Comparison of ENCODE assay signal across 8 cellular contexts in the genomic region with DNA sequence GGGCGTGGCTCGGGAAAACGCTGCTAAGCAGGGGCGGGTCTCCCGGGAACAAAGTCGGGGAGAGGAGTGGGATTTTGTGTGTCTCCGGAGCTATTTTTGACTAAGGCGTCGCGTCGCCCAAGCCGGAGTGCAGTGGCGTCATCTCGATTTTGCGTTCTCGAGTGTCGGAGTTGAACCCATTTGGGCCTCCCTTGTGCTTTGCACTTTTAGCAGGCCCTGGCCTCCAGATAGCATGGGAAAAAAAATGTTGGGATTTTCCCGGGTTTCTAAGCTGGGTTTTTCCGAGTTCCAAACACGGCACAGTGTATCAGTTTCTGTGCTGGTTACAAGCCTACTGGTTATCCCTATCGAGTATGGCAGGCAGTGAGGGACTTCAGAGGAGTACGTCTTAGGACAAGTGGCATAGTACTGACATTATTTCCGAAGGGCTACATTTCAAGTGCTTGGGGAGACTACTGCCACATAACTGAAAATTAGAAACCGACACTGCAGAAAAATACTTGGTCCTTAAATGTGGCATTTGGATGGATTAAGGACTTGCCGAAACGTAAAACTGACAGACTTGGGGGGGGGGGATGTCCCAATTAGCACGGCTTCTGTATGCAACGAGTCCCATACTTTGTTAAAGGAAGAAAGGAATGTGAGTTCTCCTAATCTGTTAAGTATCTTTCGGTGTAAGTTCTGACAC.
DNase-seq lines count a peak whose midpoint lies in the region; ATAC-seq, FAIRE-seq and TF ChIP-seq lines count a peak whose summit lies in the region.

No MANE protein-coding gene starts in this region.

- peaks cover 7% of the 10 kb centered on the region; the same call in 1 of the 2 replicates for H3K79me2 ChIP-seq in MM.1S (ENCODE audit: low read length)
- H3K79me2 ChIP-seq in GM12878 (ENCODE audit: control insufficient read depth, insufficient read depth, low read length) = peaks cover 26% of the 10 kb centered on the region

- peaks cover 17% of the 10 kb centered on the region for H3K27me3 Mint-ChIP-seq in T-helper 1 cell treated with Interleukin-12 subunit alpha and Interleukin-12 subunit beta and Interleukin-4 antibody, amounts not matched to agents 30 μg/mL and 1 μg/mL, for 36 hours (ENCODE audit: low read depth)
- H3K27me3 Mint-ChIP-seq in immature natural killer cell (ENCODE audit: low read depth in 3 of 3) = peaks cover 28 to 41% (median 31%) of the 10 kb centered on the region in 3 donors

- CTCF ChIA-PET in GM12878 (lab: Yijun Ruan, JAX) = interaction anchor here (1.7 to 1.9 kb wide), 2 partner anchors 19 to 33 kb away, joined by 7 to 8 read pairs; a partner anchor contains a TSS

- peaks cover 37% of the 10 kb centered on the region for H3K4me1 Mint-ChIP-seq in T-helper 1 cell treated with Interleukin-12 subunit alpha and Interleukin-12 subunit beta and Interleukin-4 antibody, amounts not matched to agents 30 μg/mL and 1 μg/mL, for 36 hours (ENCODE audit: low read depth)
- peaks cover 40 to 53% of the 10 kb centered on the region in 2 donors for H3K4me1 Mint-ChIP-seq in immature natural killer cell

- TF ChIP-seq POLR2A in GM12878 (IDR thresholded peaks at IDR 0.05; ENCODE audit: low read depth, low read length) = peak; percentile 79

- H3K4me1 ChIP-seq in HAP-1 (peaks cover 4% of the 10 kb centered on the region; the same call in 1 of the 2 replicates), MM.1S (ENCODE audit: low read length) (peaks cover 7% of the 10 kb centered on the region), GM12878 (ENCODE audit: control insufficient read depth, insufficient read depth, low read length) (peaks cover 11% of the 10 kb centered on the region), small intestine (ENCODE audit: control insufficient read depth in 2 of 2, insufficient read depth in 1 of 2, low read depth in 1 of 2, low read length in 1 of 2) (peaks cover 0 to 2% of the 10 kb centered on the region in 2 donors)

- no peaks in the 10 kb centered on the region for H3K9me2 ChIP-seq in MM.1S (replicated peaks; ENCODE audit: insufficient read depth, low read length)

- H3K4me2 ChIP-seq in MM.1S (ENCODE audit: low read depth, low read length) (peak overlapping the region; percentile 68), GM12878 (ENCODE audit: control insufficient read depth, insufficient read depth) (peak overlapping the region; percentile 79)

- no peaks in the 10 kb centered on the region for H3K27me3 ChIP-seq in GM06990 (replicated peaks; ENCODE audit: control insufficient read depth, insufficient read depth, low read length)
- no peaks in the 10 kb centered on the region for H3K27me3 ChIP-seq in HAP-1 (ENCODE audit: low read depth)
- no peaks in the 10 kb centered on the region for H3K27me3 ChIP-seq in MM.1S (replicated peaks; ENCODE audit: insufficient read depth, low read length)
- no peaks in the 10 kb centered on the region for H3K27me3 ChIP-seq in GM12878 (replicated peaks in 1 of 2; ENCODE audit: control insufficient read depth in 2 of 2, insufficient read depth in 2 of 2, low read length in 1 of 2)
- H3K27me3 ChIP-seq in small intestine (ENCODE audit: control insufficient read depth in 2 of 2, insufficient read depth in 2 of 2, low read length in 2 of 2) = no peaks in the 10 kb centered on the region

- WGBS in GM12878 (ENCODE audit: insufficient coverage, insufficient replicate concordance, low lambda C conversion rate, missing lambda C conversion rate) = 1% methylated on average over 29 of the region's 29 CpGs
- WGBS in small intestine, 3 donors = 0 to 1% (median 0%) methylated on average over 29 of the region's 29 CpGs

- no peak for TF ChIP-seq RAD21 in GM12878 (IDR thresholded peaks at IDR 0.05; ENCODE audit: insufficient read depth, low read depth, low read length)

- no peak overlapping the region for H2AFZ ChIP-seq in MM.1S (ENCODE audit: low read length)
- H2AFZ ChIP-seq in GM12878 (ENCODE audit: control insufficient read depth, low read depth, low read length) = no peak overlapping the region

- H3K9ac ChIP-seq in MM.1S (ENCODE audit: low read length) (peak overlapping the region; percentile 96), GM12878 (ENCODE audit: control insufficient read depth, insufficient read depth, low read length) (peak overlapping the region; percentile 94)

- H4K20me1 ChIP-seq in MM.1S (ENCODE audit: insufficient read depth, low read length) (no peaks in the 10 kb centered on the region), GM12878 (ENCODE audit: control insufficient read depth, insufficient read depth) (no peaks in the 10 kb centered on the region; the same call in 1 of the 2 replicates)

- H3F3A ChIP-seq in MM.1S (ENCODE audit: insufficient read depth, low read length) = peaks cover 39% of the 10 kb centered on the region

- DNase-seq in GM06990 (ENCODE audit: extremely low read depth, insufficient read length) (peak; percentile 85), HAP-1 (ENCODE audit: low spot score in 2 of 2) (peak; percentile 71 to 89), MM.1S (no peak), GM12878 (ENCODE audit: low read depth, low spot score) (no peak), immature natural killer cell (peak; percentile 60 to 65 (median 65)), small intestine (peak; percentile 66), ureter (ENCODE audit: low spot score) (no peak)

- H3K4me3 Mint-ChIP-seq in T-helper 1 cell treated with Interleukin-12 subunit alpha and Interleukin-12 subunit beta and Interleukin-4 antibody, amounts not matched to agents 30 μg/mL and 1 μg/mL, for 36 hours = peak overlapping the region; percentile 89
- peak overlapping the region; percentile 94 to 100 (median 97) for H3K4me3 Mint-ChIP-seq in immature natural killer cell

- SMC1A ChIA-PET in GM12878 (lab: Charles Lee; ENCODE audit: uncharacterized antibody, unreplicated experiment) = interaction anchor here (0.9 to 5.7 kb wide), 8 partner anchors 12 to 91 kb away, joined by 3 to 50 read pairs (median 8); a partner anchor contains a TSS

- peak; percentile 52 for ATAC-seq in GM12878

- POLR2A ChIA-PET in GM12878 (lab: Charles Lee) = interaction anchor here (0.6 to 6.5 kb wide), 14 partner anchors 12 to 136 kb away, joined by 3 to 119 read pairs (median 8); a partner anchor contains a TSS

- H3K9me3 ChIP-seq in HAP-1 (no peaks in the 10 kb centered on the region), MM.1S (replicated peaks; ENCODE audit: insufficient read depth, low read length) (no peaks in the 10 kb centered on the region), GM12878 (replicated peaks; ENCODE audit: control insufficient read depth, insufficient read depth, low read length) (no peaks in the 10 kb centered on the region), small intestine (ENCODE audit: control insufficient read depth, low read depth) (no peaks in the 10 kb centered on the region)

- in situ Hi-C loops in HAP-1 (cut with MboI; ENCODE audit: low sequenced_read_pairs) (no loop called here), GM12878 (cut with MboI) (no loop called here)

- no peaks in the 10 kb centered on the region for H3K9me3 Mint-ChIP-seq in T-helper 1 cell treated with Interleukin-12 subunit alpha and Interleukin-12 subunit beta and Interleukin-4 antibody, amounts not matched to agents 30 μg/mL and 1 μg/mL, for 36 hours
- H3K9me3 Mint-ChIP-seq in immature natural killer cell = no peaks in the 10 kb centered on the region

- TF ChIP-seq CTCF in GM06990 (IDR thresholded peaks at IDR 0.05; ENCODE audit: insufficient read depth, low read length, poor library complexity, severe bottlenecking) (no peak), MM.1S (IDR thresholded peaks at IDR 0.05; ENCODE audit: low read length) (no peak), GM12878 (IDR thresholded peaks at IDR 0.05 in 2 of 3, conservative IDR thresholded peaks at IDR 0.05 in 1 of 3; ENCODE audit: control insufficient read depth in 2 of 3, extremely low read depth in 1 of 3, insufficient read depth in 1 of 3, low read depth in 3 of 3, low read length in 3 of 3) (no peak)

- intact Hi-C loops in GM12878 (cut with micrococcal nuclease; ENCODE audit: unreplicated experiment) = loop anchor here (5.0 kb wide), 1 partner anchor 125 kb away; a partner anchor contains a TSS

- RAD21 ChIA-PET in GM12878 (lab: Charles Lee; ENCODE audit: unreplicated experiment) = interaction anchor here (0.9 to 8.1 kb wide), 5 partner anchors 16 to 124 kb away, joined by 3 to 96 read pairs (median 4); a partner anchor contains a TSS

- peak overlapping the region; percentile 98 for H3K27ac Mint-ChIP-seq in T-helper 1 cell treated with Interleukin-12 subunit alpha and Interleukin-12 subunit beta and Interleukin-4 antibody, amounts not matched to agents 30 μg/mL and 1 μg/mL, for 36 hours
- peak overlapping the region; percentile 92 to 100 (median 96) for H3K27ac Mint-ChIP-seq in immature natural killer cell

- TSS peak; percentile 100 for BruUV-seq in GM12878 (replicated peaks; lab: Mats Ljungman, UMichigan)

- H3K27ac ChIP-seq in MM.1S (ENCODE audit: low read length) = peak overlapping the region; percentile 97
- peak overlapping the region; percentile 94 for H3K27ac ChIP-seq in GM12878 (ENCODE audit: control insufficient read depth, insufficient read depth)
- peak overlapping the region; percentile 94 to 96 for H3K27ac ChIP-seq in small intestine (ENCODE audit: low read depth in 1 of 2, low read length in 1 of 2)

- peaks cover 9% of the 10 kb centered on the region for H3K36me3 Mint-ChIP-seq in T-helper 1 cell treated with Interleukin-12 subunit alpha and Interleukin-12 subunit beta and Interleukin-4 antibody, amounts not matched to agents 30 μg/mL and 1 μg/mL, for 36 hours (ENCODE audit: low read depth)
- H3K36me3 Mint-ChIP-seq in immature natural killer cell = no peaks in the 10 kb centered on the region

- peak overlapping the region; percentile 75 for H3K4me3 ChIP-seq in GM06990 (replicated peaks; ENCODE audit: low read depth, low read length)
- H3K4me3 ChIP-seq in HAP-1 = peak overlapping the region; percentile 79
- H3K4me3 ChIP-seq in MM.1S (ENCODE audit: low read length) = peak overlapping the region; percentile 66
- peak overlapping the region; percentile 88 for H3K4me3 ChIP-seq in GM12878
- peak overlapping the region; percentile 67 to 92 for H3K4me3 ChIP-seq in small intestine (ENCODE audit: low read depth in 1 of 2, low read length in 2 of 2)

- H3K36me3 ChIP-seq in GM06990 (ENCODE audit: control insufficient read depth, insufficient read depth, low read length) (no peaks in the 10 kb centered on the region), HAP-1 (replicated peaks) (peaks cover 3% of the 10 kb centered on the region), MM.1S (replicated peaks; ENCODE audit: insufficient read depth, low read length) (no peaks in the 10 kb centered on the region), GM12878 (ENCODE audit: control insufficient read depth in 2 of 2, insufficient read depth in 2 of 2, low read length in 1 of 2) (no peaks in the 10 kb centered on the region), small intestine (ENCODE audit: control insufficient read depth in 2 of 2, insufficient read depth in 2 of 2, low read length in 2 of 2) (no peaks in the 10 kb centered on the region)

- TF ChIP-seq EP300 in GM12878 (IDR thresholded peaks at IDR 0.05; ENCODE audit: borderline replicate concordance in 1 of 2, control insufficient read depth in 1 of 2, low read depth in 2 of 2, low read length in 2 of 2) = no peak

- FAIRE-seq in GM12878 (lab: Jason Lieb, UNC) (no peak), small intestine (lab: Jason Lieb, UNC) (no peak)

Comparison
In these comparisons a context has a peak if more than half of its experiments do, and no peak if none do; other contexts are left out.
1. DNase-seq: peak in GM06990 (single experiment), HAP-1 (2 of 2), immature natural killer cell (3 of 3) and small intestine (single experiment); none in MM.1S (single experiment), GM12878 (single experiment) and ureter (single experiment).
2. Peak in every context shown above with its lines, with median percentiles within 50 percentile points of each other: H3K4me3 ChIP-seq and H3K27ac ChIP-seq.